11 cellular contexts compared by ENCODE assay signal in the genomic region with DNA sequence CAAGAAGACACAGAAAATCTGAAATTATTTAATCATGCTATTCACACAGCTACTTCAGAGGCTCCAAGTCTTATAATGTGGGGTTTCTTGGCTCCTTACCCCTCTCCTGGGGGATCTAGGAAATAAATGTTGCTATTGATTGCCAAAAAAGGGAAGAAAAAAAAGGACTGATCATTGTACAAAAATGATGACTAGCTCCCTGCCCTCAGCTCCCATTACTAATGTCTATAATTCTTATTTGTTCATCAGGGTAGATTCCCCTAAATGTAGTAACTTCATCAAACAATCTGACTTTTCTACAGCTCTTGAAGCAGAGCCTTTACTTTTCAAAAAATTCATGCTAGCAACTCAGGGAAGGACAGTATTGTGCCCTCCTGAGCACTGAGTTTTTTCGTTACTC. TPM values are rescaled to one million over a fixed set of nuclear protein-coding genes. Genes with fewer than 3 reads are reported as not detected.
A peak's percentile ranks its signal among the peaks of the same experiment; 100 is the strongest.
DNase-seq lines count a peak whose midpoint lies in the region; ATAC-seq and TF ChIP-seq lines count a peak whose summit lies in the region.
"Had no signal": no experiment of that assay in that cellular context is flagged by ENCODE, and none has a peak within 500 bp of the region (broad histone marks: within the 10 kb centered on the region; RNA-seq: fewer than 3 reads in every experiment).

No MANE protein-coding gene starts in this region.

- H3K9me3 ChIP-seq in AG04450 (ENCODE audit: control insufficient read depth, insufficient read depth, low read length) (peaks cover 5% of the 10 kb centered on the region; the same call in 1 of the 2 replicates), Panc1 (ENCODE audit: control insufficient read depth, insufficient read depth, low read depth, low read length) (no peaks in the 10 kb centered on the region), ovary (no peaks in the 10 kb centered on the region), psoas muscle (no peaks in the 10 kb centered on the region)
- H3K9me3 ChIP-seq: vagina had no signal

- intact Hi-C loops in Panc1 (cut with micrococcal nuclease; ENCODE audit: unreplicated experiment) = no loop called here
- intact Hi-C loops in ovary (cut with DNase I) = loop anchor here in 1 of 4 donors (10.0 kb wide), 2 partner anchors 131 to 149 kb away; no protein-coding TSS in a partner anchor
- intact Hi-C loops in psoas muscle (cut with DNase I) = loop anchor here in 1 of 2 donors (10.0 kb wide), 1 partner anchor 491 kb away; a partner anchor contains a TSS

- H3K4me1 ChIP-seq in Panc1 (ENCODE audit: control insufficient read depth, insufficient read depth, low read length) (peaks cover 7% of the 10 kb centered on the region), ovary (ENCODE audit: insufficient read depth) (peaks cover 8% of the 10 kb centered on the region), psoas muscle (peaks cover 21% of the 10 kb centered on the region)

- no peak for TF ChIP-seq POLR2A in ovary (IDR thresholded peaks at IDR 0.05)

- H3K27me3 ChIP-seq in AG04450 (ENCODE audit: control insufficient read depth, insufficient read depth, low read length) (no peaks in the 10 kb centered on the region), Panc1 (ENCODE audit: control insufficient read depth, insufficient read depth, low read length) (no peaks in the 10 kb centered on the region), ovary (no peaks in the 10 kb centered on the region), psoas muscle (ENCODE audit: insufficient read depth in 3 of 3, low read length in 2 of 3) (no peaks in the 10 kb centered on the region)
- H3K27me3 ChIP-seq: vagina had no signal

- peak overlapping the region; percentile 50 for H3K4me3 ChIP-seq in AG04450 (ENCODE audit: low read depth, low read length)
- peak overlapping the region; percentile 11 to 38; a peak in 3 of 4 replicates for H3K4me3 ChIP-seq in Panc1 (ENCODE audit: low read depth in 2 of 2, low read length in 2 of 2)
- peak overlapping the region; percentile 44 for H3K4me3 ChIP-seq in fibroblast of pulmonary artery (replicated peaks; ENCODE audit: low read depth, low read length)
- peak overlapping the region; percentile 12 for H3K4me3 ChIP-seq in ovary
- no peak overlapping the region for H3K4me3 ChIP-seq in psoas muscle

- TF ChIP-seq EP300 in ovary (IDR thresholded peaks at IDR 0.05) = no peak

- DNase-seq in AG04450 (ENCODE audit: low read depth, low spot score) (no peak), Panc1 (ENCODE audit: low read depth, low spot score) (no peak), fibroblast of pulmonary artery (ENCODE audit: low read depth) (peak; percentile 22), ovary (no peak), HT-29 (ENCODE audit: low spot score) (no peak), psoas muscle (no peak)
- DNase-seq in activated CD4-positive, alpha-beta T cell treated with anti-CD3 and anti-CD28 coated beads, Interleukin-2, amount 50 U/mL, for 4 hours = no peak
- DNase-seq: activated CD4-positive, alpha-beta T cell treated with anti-CD3 and anti-CD28 coated beads, Interleukin-2, amount 10 ng/mL, durations not matched to agents 7 days and 5 days; activated effector memory CD4-positive, alpha-beta T cell treated with anti-CD3 and anti-CD28 coated beads, Interleukin-2, amount 50 U/mL, for 16 hours had no signal

- no peak for TF ChIP-seq CTCF in AG04450 (IDR thresholded peaks at IDR 0.05; ENCODE audit: low read depth, low read length)
- no peak for TF ChIP-seq CTCF in Panc1 (IDR thresholded peaks at IDR 0.05)
- no peak for TF ChIP-seq CTCF in fibroblast of pulmonary artery (IDR thresholded peaks at IDR 0.05; ENCODE audit: low read length, missing control alignments)
- TF ChIP-seq CTCF in ovary (IDR thresholded peaks at IDR 0.05) = no peak
- no peak for TF ChIP-seq CTCF in psoas muscle (IDR thresholded peaks at IDR 0.05)

- CTCF ChIA-PET in AG04450 (lab: Charles Lee) = interaction anchor here (0.9 to 1.4 kb wide), 4 partner anchors 26 to 347 kb away, joined by 3 to 7 read pairs (median 4); no protein-coding TSS in a partner anchor
- CTCF ChIA-PET in Panc1 (lab: Charles Lee) = no interaction called here

- no peak for ATAC-seq in Panc1
- ATAC-seq in psoas muscle = no peak
- ATAC-seq in GM19328 (IDR thresholded peaks at IDR 0.05; ENCODE audit: unreplicated experiment) = no peak

- H3K36me3 ChIP-seq in Panc1 (ENCODE audit: control insufficient read depth, insufficient read depth, low read length) (no peaks in the 10 kb centered on the region; the same call in 1 of the 2 replicates), ovary (no peaks in the 10 kb centered on the region), psoas muscle (ENCODE audit: insufficient read depth in 1 of 2, low read depth in 1 of 2) (no peaks in the 10 kb centered on the region)
- H3K36me3 ChIP-seq: vagina had no signal

- no TSS peak for BruUV-seq in Panc1 (replicated peaks; lab: Mats Ljungman, UMichigan)

- POLR2A ChIA-PET in AG04450 (lab: Yijun Ruan, JAX) (interaction anchor here (0.5 kb wide), 1 partner anchor 22 kb away, joined by 4 read pairs; no protein-coding TSS in a partner anchor), Panc1 (lab: Charles Lee) (no interaction called here)

- H3K27ac ChIP-seq in AG04450 (ENCODE audit: low read depth, low read length) = peak overlapping the region; percentile 80
- H3K27ac ChIP-seq in Panc1 (ENCODE audit: low read length) = peak overlapping the region; percentile 48; the same call in 1 of the 2 replicates
- H3K27ac ChIP-seq in ovary = peak overlapping the region in 1 of 2 donors; percentile 95
- H3K27ac ChIP-seq in psoas muscle = no peak overlapping the region

- 30 to 44% (median 43%) methylated on average over 1 of the region's 1 CpG for WGBS in ovary, 3 donors
- WGBS in psoas muscle, 3 donors = 67 to 84% (median 75%) methylated on average over 1 of the region's 1 CpG

- in situ Hi-C loops in Panc1 (cut with HindIII; ENCODE audit: low pct_unique_long_range_greater_than_20kb, low sequenced_read_pairs) = no loop called here

RNA-seq across cellular contexts. Expression of a gene that starts 3.3 kb away (rescaled TPM):
- polyA plus RNA-seq in AG04450 (2011; rRNA removed) (18.0 and 29.1 TPM in 2 replicates), ovary (10 to 100 TPM; 19.5 to 27.3 TPM), psoas muscle (10 to 100 TPM in 2 of 3 donors, 1 to 10 TPM in 1; 5.5 to 16.4 (median 11.4) TPM)
- 10.4 and 18.7 TPM in 2 replicates for polyA minus RNA-seq in AG04450 (2011; rRNA and poly(A)+ RNA removed)
- total RNA-seq in Panc1 (2021; ENCODE audit: unreplicated experiment) (12.9 TPM), ovary (10 to 100 TPM; 32.4 to 55.8 (median 52.6) TPM), psoas muscle (10 to 100 TPM; 18.1 to 21.0 (median 19.9) TPM)
- 3.9 TPM for polyA plus RNA-seq in Panc1 (2012; ENCODE audit: insufficient read length)
- total RNA-seq in HT-29 (2014; rRNA removed; shearing (Covaris generic)) = 9.7 and 10.8 TPM in 2 replicates
